In the genomic region with DNA sequence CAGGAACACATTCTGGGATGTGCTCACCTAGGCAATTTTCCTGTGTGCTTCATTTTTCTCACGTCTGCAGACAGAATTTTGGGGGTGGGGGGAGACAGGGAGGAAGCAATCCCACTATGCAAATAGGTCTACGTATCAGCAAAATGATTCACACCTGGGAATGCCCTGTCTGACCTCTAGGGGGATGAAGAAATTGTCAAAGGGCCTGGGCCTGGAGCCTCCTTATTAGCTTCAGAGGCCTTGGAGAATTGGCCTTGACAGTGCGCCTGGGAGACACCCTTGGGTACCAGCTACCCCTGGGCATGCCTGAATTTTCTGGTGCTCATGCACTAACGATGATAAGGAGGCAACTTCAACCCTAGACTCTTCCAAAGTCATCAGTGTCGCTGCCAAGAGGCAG, we compare ENCODE assay signal across 13 cellular contexts.
A peak's percentile ranks its signal among the peaks of the same experiment; 100 is the strongest.
DNase-seq lines count a peak whose midpoint lies in the region; ATAC-seq and TF ChIP-seq lines count a peak whose summit lies in the region.
"Had no signal": no experiment of that assay in that cellular context is flagged by ENCODE, and none has a peak within 500 bp of the region (broad histone marks: within the 10 kb centered on the region; RNA-seq: fewer than 3 reads in every experiment).

No MANE protein-coding gene starts in this region.

- peak; percentile 36 for TF ChIP-seq POLR2A in Raji (IDR thresholded peaks at IDR 0.05; ENCODE audit: insufficient read depth, low read depth, low read length)

- H3K9me3 Mint-ChIP-seq in nephron progenitor cell: no peaks in the 10 kb centered on the region
- H3K9me3 Mint-ChIP-seq: memory B cell had no signal

- peak; percentile 40 for ATAC-seq in HG02678 (IDR thresholded peaks at IDR 0.05; ENCODE audit: unreplicated experiment)
- ATAC-seq: heart right ventricle had no signal

- H3K36me3 Mint-ChIP-seq in nephron progenitor cell (ENCODE audit: low read depth): no peaks in the 10 kb centered on the region
- H3K36me3 Mint-ChIP-seq: memory B cell had no signal

- no peak overlapping the region for H3K4me3 Mint-ChIP-seq in nephron progenitor cell
- H3K4me3 Mint-ChIP-seq: memory B cell had no signal

- peaks cover 27% of the 10 kb centered on the region for H3K27me3 Mint-ChIP-seq in nephron progenitor cell (ENCODE audit: low read depth, poor library complexity)

- TF ChIP-seq CTCF in nephron progenitor cell (IDR thresholded peaks at IDR 0.05): peak; percentile 32

- no peak overlapping the region for H3K27ac Mint-ChIP-seq in nephron progenitor cell
- H3K27ac Mint-ChIP-seq: memory B cell had no signal

- DNase-seq in DMS53 (lab: John Stamatoyannopoulos, UW) (peak; percentile 6), DMS53 treated with DMSO at 0.1 percent for 48 hours (lab: John Stamatoyannopoulos, UW; ENCODE audit: unreplicated experiment) (no peak), nephron progenitor cell (peak; percentile 9), middle frontal gyrus (ENCODE audit: extremely low spot score, low spot score) (no peak), NCI-H187 treated with DMSO at 0.1 percent for 48 hours (lab: John Stamatoyannopoulos, UW) (no peak), SKM-1 (lab: John Stamatoyannopoulos, UW; ENCODE audit: unreplicated experiment) (no peak)
- DNase-seq: activated CD4-positive, alpha-beta T cell treated with anti-CD3 and anti-CD28 coated beads for 1 hour; heart right ventricle; NCI-H446 treated with DMSO at 0.1 percent for 48 hours; retina had no signal

- peaks cover 9% of the 10 kb centered on the region for H3K4me1 Mint-ChIP-seq in nephron progenitor cell
- H3K4me1 Mint-ChIP-seq: memory B cell had no signal

Comparison
In these comparisons a context has a peak if more than half of its experiments do, and no peak if none do; other contexts are left out.
1. DNase-seq: peak in DMS53 (single experiment) and nephron progenitor cell (single experiment); none in DMS53 treated with DMSO at 0.1 percent for 48 hours (single experiment), middle frontal gyrus (single experiment), NCI-H187 treated with DMSO at 0.1 percent for 48 hours (single experiment) and SKM-1 (single experiment).